In the genomic region with DNA sequence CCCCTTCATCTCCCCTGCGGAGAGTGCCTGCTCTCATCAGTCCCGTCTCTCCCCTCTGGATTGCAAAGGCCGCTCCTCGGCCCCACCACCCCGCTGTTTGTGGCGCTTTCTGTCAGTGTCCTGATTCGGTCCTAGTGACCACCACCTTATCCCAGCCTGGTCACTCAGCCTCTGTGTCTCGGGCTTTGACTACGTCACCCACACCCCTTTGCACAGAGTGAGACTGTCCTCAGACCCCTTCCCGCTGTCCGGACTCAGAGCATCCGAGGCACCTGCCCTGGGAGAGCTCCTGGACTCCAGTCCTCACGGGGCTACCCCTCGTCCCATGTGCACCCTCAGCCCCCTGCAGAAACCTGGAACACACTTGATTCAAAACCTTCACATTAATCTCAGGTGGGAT, we compare ENCODE assay signal across 6 cellular contexts.
"Had no signal": no experiment of that assay in that cellular context is flagged by ENCODE, and none has a peak within 500 bp of the region (broad histone marks: within the 10 kb centered on the region; RNA-seq: fewer than 3 reads in every experiment).

No MANE protein-coding gene starts in this region.

- H2AFZ ChIP-seq: GM23338 had no signal

- H3K27me3 Mint-ChIP-seq: IgD-negative memory B cell had no signal

- H3K9me3 Mint-ChIP-seq: GM23338 had no signal

- H3K27ac Mint-ChIP-seq: GM23338, H9 had no signal

- H3K4me3 Mint-ChIP-seq: GM23338, H9 had no signal

- FAIRE-seq: H1, H54 had no signal

- DNase-seq: H9, HCEC 1CT had no signal

- H3K4me3 ChIP-seq: GM23338 had no signal

- ATAC-seq: GM23338 had no signal

- H3K4me1 Mint-ChIP-seq: IgD-negative memory B cell had no signal

- H3K4me2 ChIP-seq: GM23338 had no signal

- H3K36me3 Mint-ChIP-seq: IgD-negative memory B cell had no signal
